In genomic region chr17:69015631-69016030, GRCh38 we compare ENCODE assay signal across 26 cellular contexts.
"Had no signal": no experiment of that assay in that cellular context is flagged by ENCODE, and none has a peak within 500 bp of the region (broad histone marks: within the 10 kb centered on the region; RNA-seq: fewer than 3 reads in every experiment).

No MANE protein-coding gene starts in this region.

- DNase-seq: stimulated activated CD4-positive, alpha-beta T cell treated with anti-CD3 and anti-CD28 coated beads, Interleukin-2, amount 100 ng/mL, for 48 hours; stimulated activated CD4-positive, alpha-beta T cell treated with anti-CD3 and anti-CD28 coated beads, Interleukin-4, amount 100 ng/mL, for 1 hour; stimulated activated CD4-positive, alpha-beta T cell treated with anti-CD3 and anti-CD28 coated beads, Interleukin-4, amount 100 ng/mL, for 24 hours; stimulated activated CD4-positive, alpha-beta T cell treated with anti-CD3 and anti-CD28 coated beads, Interleukin-4, amount 100 ng/mL, for 4 hours; stimulated activated CD8-positive, alpha-beta memory T cell treated with anti-CD3 and anti-CD28 coated beads, Interleukin-4, amount 100 ng/mL, for 48 hours; stimulated activated naive B cell treated with anti-CD40 and anti-IgM and Interleukin-4, amounts not matched to agents 10 μg/mL and 1 μg/mL and 100 μg/mL, for 72 hours; stimulated activated naive CD4-positive, alpha-beta T cell; stimulated activated naive CD4-positive, alpha-beta T cell treated with Interleukin-2 at 50 U/mL for 16 hours; stimulated activated naive CD8-positive, alpha-beta T cell treated with anti-CD3 and anti-CD28 coated beads, Interleukin-15, amount 100 ng/mL, for 72 hours; stimulated activated naive CD8-positive, alpha-beta T cell treated with anti-CD3 and anti-CD28 coated beads, Interleukin-15, Interleukin-2, amounts not matched to agents 100 U/mL and 50 U/mL, for 24 hours; stomach; substantia nigra; testis; thyroid gland; tibial artery; transverse colon; trophoblast cell; upper lobe of left lung; upper lobe of right lung; uterus had no signal

- H3K4me3 ChIP-seq: stomach, suprapubic skin, testis, thoracic aorta, thyroid gland, tibial artery, tibial nerve, transverse colon, upper lobe of left lung, upper lobe of right lung, uterus, vagina had no signal

- H3K36me3 ChIP-seq: stomach, suprapubic skin, thoracic aorta, thyroid gland, transverse colon, upper lobe of left lung, uterus had no signal

- ATAC-seq: stimulated activated memory B cell treated with anti-CD40 and anti-IgM and Interleukin-4, amounts not matched to agents 10 μg/mL and 1 μg/mL and 100 μg/mL, for 72 hours; stimulated activated naive B cell treated with anti-CD40 and anti-IgM and Interleukin-4, amounts not matched to agents 10 μg/mL and 1 μg/mL and 100 μg/mL, for 72 hours; stimulated activated naive CD8-positive, alpha-beta T cell treated with anti-CD3 and anti-CD28 coated beads, Interleukin-15, amount 100 ng/mL, for 72 hours; stimulated activated naive CD8-positive, alpha-beta T cell treated with anti-CD3 and anti-CD28 coated beads, Interleukin-15, Interleukin-2, amounts not matched to agents 100 U/mL and 50 U/mL, for 24 hours; upper lobe of right lung had no signal

- H3K27ac ChIP-seq: stomach, suprapubic skin, testis, thoracic aorta, thyroid gland, tibial artery, tibial nerve, transverse colon, upper lobe of left lung, upper lobe of right lung, uterus, vagina had no signal

- FAIRE-seq: urothelium cell line had no signal

- H3K27me3 ChIP-seq: stomach, suprapubic skin, testis, thyroid gland, tibial artery, tibial nerve, transverse colon, upper lobe of left lung, upper lobe of right lung, uterus, vagina had no signal

- H3K4me1 ChIP-seq: stomach, suprapubic skin, testis, thyroid gland, tibial artery, tibial nerve, transverse colon, upper lobe of left lung, upper lobe of right lung, uterus, vagina had no signal

- H3K9me3 ChIP-seq: stomach, suprapubic skin, testis, thoracic aorta, thyroid gland, tibial artery, tibial nerve, transverse colon, upper lobe of left lung, upper lobe of right lung, uterus, vagina had no signal
